1 cellular context compared by ENCODE assay signal in the genomic region with DNA sequence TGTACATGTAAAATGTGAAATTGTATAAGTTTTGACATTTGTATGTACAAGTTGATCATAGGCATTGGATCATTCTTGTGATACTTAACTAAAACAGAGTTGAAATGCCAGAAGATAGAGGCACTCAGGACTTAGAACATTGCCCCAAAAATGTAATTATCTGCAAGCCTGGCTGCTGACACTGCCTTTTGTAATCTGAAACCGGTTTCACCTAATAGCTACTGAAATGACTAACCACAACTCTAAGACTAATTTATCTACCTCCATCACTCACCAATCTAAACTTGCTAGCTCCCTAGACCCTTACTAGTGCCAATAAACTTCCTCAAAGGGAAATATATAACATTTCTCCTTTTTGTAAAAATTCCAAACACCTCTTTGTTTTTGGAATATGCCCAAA.
TF ChIP-seq lines count a peak whose summit lies in the region.

No MANE protein-coding gene starts in this region.

TF ChIP-seq in HCT116, 20 proteins besides CTCF, POLR2A, EP300 and RAD21 (continued from another document):
- TF ChIP-seq, protein P1, sequence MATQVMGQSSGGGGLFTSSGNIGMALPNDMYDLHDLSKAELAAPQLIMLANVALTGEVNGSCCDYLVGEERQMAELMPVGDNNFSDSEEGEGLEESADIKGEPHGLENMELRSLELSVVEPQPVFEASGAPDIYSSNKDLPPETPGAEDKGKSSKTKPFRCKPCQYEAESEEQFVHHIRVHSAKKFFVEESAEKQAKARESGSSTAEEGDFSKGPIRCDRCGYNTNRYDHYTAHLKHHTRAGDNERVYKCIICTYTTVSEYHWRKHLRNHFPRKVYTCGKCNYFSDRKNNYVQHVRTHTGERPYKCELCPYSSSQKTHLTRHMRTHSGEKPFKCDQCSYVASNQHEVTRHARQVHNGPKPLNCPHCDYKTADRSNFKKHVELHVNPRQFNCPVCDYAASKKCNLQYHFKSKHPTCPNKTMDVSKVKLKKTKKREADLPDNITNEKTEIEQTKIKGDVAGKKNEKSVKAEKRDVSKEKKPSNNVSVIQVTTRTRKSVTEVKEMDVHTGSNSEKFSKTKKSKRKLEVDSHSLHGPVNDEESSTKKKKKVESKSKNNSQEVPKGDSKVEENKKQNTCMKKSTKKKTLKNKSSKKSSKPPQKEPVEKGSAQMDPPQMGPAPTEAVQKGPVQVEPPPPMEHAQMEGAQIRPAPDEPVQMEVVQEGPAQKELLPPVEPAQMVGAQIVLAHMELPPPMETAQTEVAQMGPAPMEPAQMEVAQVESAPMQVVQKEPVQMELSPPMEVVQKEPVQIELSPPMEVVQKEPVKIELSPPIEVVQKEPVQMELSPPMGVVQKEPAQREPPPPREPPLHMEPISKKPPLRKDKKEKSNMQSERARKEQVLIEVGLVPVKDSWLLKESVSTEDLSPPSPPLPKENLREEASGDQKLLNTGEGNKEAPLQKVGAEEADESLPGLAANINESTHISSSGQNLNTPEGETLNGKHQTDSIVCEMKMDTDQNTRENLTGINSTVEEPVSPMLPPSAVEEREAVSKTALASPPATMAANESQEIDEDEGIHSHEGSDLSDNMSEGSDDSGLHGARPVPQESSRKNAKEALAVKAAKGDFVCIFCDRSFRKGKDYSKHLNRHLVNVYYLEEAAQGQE (IDR thresholded peaks at IDR 0.05; ENCODE audit: low read depth), result no peak
- no peak for TF ChIP-seq CBX3 (IDR thresholded peaks at IDR 0.05; ENCODE audit: low read depth)
- TF ChIP-seq, protein P2, sequence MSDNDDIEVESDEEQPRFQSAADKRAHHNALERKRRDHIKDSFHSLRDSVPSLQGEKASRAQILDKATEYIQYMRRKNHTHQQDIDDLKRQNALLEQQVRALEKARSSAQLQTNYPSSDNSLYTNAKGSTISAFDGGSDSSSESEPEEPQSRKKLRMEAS (IDR thresholded peaks at IDR 0.05), result no peak
- TF ChIP-seq EGR1 (IDR thresholded peaks at IDR 0.05; ENCODE audit: low read depth), result no peak
- TF ChIP-seq YY1 (IDR thresholded peaks at IDR 0.05; ENCODE audit: extremely low read depth, insufficient replicate concordance, low read depth, low read length), result no peak
TF ChIP-seq in HCT116: peak in this region for 0.
